In the genomic region with DNA sequence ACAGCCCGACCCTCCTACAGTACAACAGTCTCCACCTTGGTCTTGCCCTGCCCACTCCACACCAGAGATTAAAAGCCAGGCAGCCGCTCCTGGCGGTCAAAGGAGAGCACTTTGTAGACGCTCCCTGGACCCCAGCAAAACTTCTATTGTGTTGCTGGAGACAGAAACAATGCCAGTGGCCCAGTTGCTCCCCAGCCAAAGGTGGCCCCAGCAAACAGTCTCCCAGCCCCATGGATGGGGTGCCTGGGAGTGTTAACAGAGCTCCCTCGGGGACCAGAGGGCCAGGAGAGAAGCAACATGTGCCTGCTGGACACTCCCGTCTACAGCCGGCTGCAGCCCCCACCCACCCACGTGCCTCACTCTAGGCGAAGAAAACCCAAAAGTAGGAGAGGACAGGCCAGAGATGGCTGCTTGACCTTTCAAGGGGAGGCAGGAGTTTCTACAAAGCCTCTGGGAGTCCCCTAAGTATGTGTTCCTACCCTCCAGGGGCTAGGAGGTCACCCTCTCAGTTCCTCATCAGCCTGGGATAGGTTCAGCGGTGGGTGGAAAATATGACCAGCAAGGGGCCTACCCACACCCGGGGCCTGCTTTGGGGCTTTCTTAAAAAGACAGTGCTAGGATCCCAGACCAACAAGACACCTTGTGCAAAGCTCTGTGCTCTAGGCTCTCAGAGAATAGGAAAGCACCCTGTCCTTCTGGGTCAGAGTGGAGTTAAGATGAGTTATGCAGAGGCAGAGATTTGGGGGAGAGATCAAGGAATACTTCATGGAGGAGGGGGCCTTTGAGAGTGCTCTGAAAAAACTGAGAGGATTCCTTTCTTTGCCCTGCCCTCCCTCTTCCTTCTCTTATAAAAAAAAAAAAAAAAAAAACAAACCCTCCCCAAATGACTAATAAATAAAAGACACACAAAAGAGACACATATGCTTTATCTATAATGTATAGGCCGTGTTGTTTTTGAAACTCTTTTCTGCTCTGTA, we compare ENCODE assay signal across 8 cellular contexts. TPM values are rescaled to one million over a fixed set of nuclear protein-coding genes. Genes with fewer than 3 reads are reported as not detected.
DNase-seq lines count a peak whose midpoint lies in the region; ATAC-seq and TF ChIP-seq lines count a peak whose summit lies in the region.
"Had no signal": no experiment of that assay in that cellular context is flagged by ENCODE, and none has a peak within 500 bp of the region (broad histone marks: within the 10 kb centered on the region; RNA-seq: fewer than 3 reads in every experiment).

No MANE protein-coding gene starts in this region.

- DNase-seq in IMR-90 (no peak), nephron progenitor cell (peak; percentile 29), HCEC 1CT (no peak), NCI-H1930 (lab: John Stamatoyannopoulos, UW) (no peak)
- DNase-seq in activated CD8-positive, alpha-beta memory T cell treated with anti-CD3 and anti-CD28 coated beads, Interleukin-2, amount 10 ng/mL, durations not matched to agents 7 days and 5 days, result peak; percentile 60

- no peak overlapping the region for H3K14ac ChIP-seq in IMR-90 (replicated peaks; ENCODE audit: low read depth, low read length)

- H4K8ac ChIP-seq in IMR-90 (ENCODE audit: low read depth in 2 of 2, low read length in 2 of 2), result no peak overlapping the region

- no peaks in the 10 kb centered on the region for H3K4me1 ChIP-seq in IMR-90 (ENCODE audit: control insufficient read depth, insufficient read depth, low read length)

- H3K27me3 ChIP-seq in IMR-90 (ENCODE audit: control insufficient read depth, insufficient read depth, low read length), result peaks cover 4% of the 10 kb centered on the region; the same call in 1 of the 2 replicates

- peak overlapping the region; percentile 14 for H2AFZ ChIP-seq in IMR-90 (replicated peaks; ENCODE audit: low read length, poor library complexity)

- ATAC-seq in GM18870 (IDR thresholded peaks at IDR 0.05; ENCODE audit: unreplicated experiment) (peak; percentile 91), GM21737 (IDR thresholded peaks at IDR 0.05; ENCODE audit: unreplicated experiment) (peak; percentile 92), IMR-90 (ENCODE audit: low read depth) (no peak)
- peak; percentile 60 for ATAC-seq in activated CD8-positive, alpha-beta memory T cell treated with anti-CD3 and anti-CD28 coated beads, Interleukin-2, amount 10 ng/mL, durations not matched to agents 7 days and 5 days
- ATAC-seq: left colon had no signal

- H2BK20ac ChIP-seq in IMR-90 (ENCODE audit: low read depth, low read length), result no peak overlapping the region; the same call in 1 of the 2 replicates

- no peak overlapping the region for H3K4me2 ChIP-seq in IMR-90 (ENCODE audit: low read depth, low read length)

- POLR2A ChIA-PET in IMR-90 (lab: Charles Lee; ENCODE audit: unreplicated experiment), result no interaction called here

- no peak for TF ChIP-seq RAD21 in IMR-90 (IDR thresholded peaks at IDR 0.05; ENCODE audit: low read length)

- no peak overlapping the region for H2BK5ac ChIP-seq in IMR-90 (ENCODE audit: low read depth, low read length, poor library complexity, severe bottlenecking)

- H3K9me1 ChIP-seq in IMR-90 (ENCODE audit: insufficient read depth, low read length), result no peaks in the 10 kb centered on the region

- TF ChIP-seq POLR2A in IMR-90 (IDR thresholded peaks at IDR 0.05; ENCODE audit: low read depth, low read length), result no peak

- no peaks in the 10 kb centered on the region for H3K9me3 Mint-ChIP-seq in activated CD8-positive, alpha-beta memory T cell treated with anti-CD3 and anti-CD28 coated beads, Interleukin-2, amount 10 ng/mL, durations not matched to agents 7 days and 5 days (ENCODE audit: low read depth)
- no peaks in the 10 kb centered on the region for H3K9me3 Mint-ChIP-seq in nephron progenitor cell

- H3K9me3 ChIP-seq in IMR-90 (ENCODE audit: control insufficient read depth, insufficient read depth, low read length), result no peaks in the 10 kb centered on the region

- H2AK5ac ChIP-seq in IMR-90 (ENCODE audit: low read depth, low read length), result no peak overlapping the region

- H2BK120ac ChIP-seq in IMR-90 (ENCODE audit: low read depth, low read length), result no peak overlapping the region

- no peaks in the 10 kb centered on the region for H3K36me3 ChIP-seq in IMR-90 (ENCODE audit: control insufficient read depth, insufficient read depth, low read length)

- H3K79me1 ChIP-seq in IMR-90 (ENCODE audit: low read depth in 1 of 2, low read length in 2 of 2), result no peaks in the 10 kb centered on the region

- in situ Hi-C loops in IMR-90 (cut with MboI; ENCODE audit: low sequenced_read_pairs), result no loop called here

- intact Hi-C loops in IMR-90 (cut with micrococcal nuclease), result no loop called here

- BruUV-seq in IMR-90 (replicated peaks; lab: Mats Ljungman, UMichigan), result no TSS peak

- WGBS in IMR-90 (ENCODE audit: extremely low coverage in 2 of 2, insufficient read length in 1 of 2), 2 experiments, result 57% methylated on average over 2 of the region's 12 CpGs; no CpG with 5 or more reads in 1 of the 2 experiments

- peaks cover 9% of the 10 kb centered on the region for H3K4me1 Mint-ChIP-seq in activated CD8-positive, alpha-beta memory T cell treated with anti-CD3 and anti-CD28 coated beads, Interleukin-2, amount 10 ng/mL, durations not matched to agents 7 days and 5 days
- peaks cover 27% of the 10 kb centered on the region for H3K4me1 Mint-ChIP-seq in nephron progenitor cell

- no peak overlapping the region for H3K4me3 ChIP-seq in IMR-90 (ENCODE audit: insufficient read depth, low read depth, low read length)

- H3K18ac ChIP-seq in IMR-90 (ENCODE audit: low read depth, low read length), result no peak overlapping the region

- H4K91ac ChIP-seq in IMR-90 (ENCODE audit: insufficient read depth, low read depth, low read length), result no peak overlapping the region

- H3K56ac ChIP-seq in IMR-90 (ENCODE audit: extremely low read depth, insufficient read depth, low read length), result no peak overlapping the region

- no peak overlapping the region for H2BK15ac ChIP-seq in IMR-90 (ENCODE audit: low read depth, low read length)

- no peak overlapping the region for H3K9ac ChIP-seq in IMR-90 (ENCODE audit: low read depth, low read length)

- no peak overlapping the region for H2AK9ac ChIP-seq in IMR-90 (replicated peaks; ENCODE audit: low read depth, low read length, poor library complexity)

- peaks cover 2% of the 10 kb centered on the region for H3K27me3 Mint-ChIP-seq in activated CD8-positive, alpha-beta memory T cell treated with anti-CD3 and anti-CD28 coated beads, Interleukin-2, amount 10 ng/mL, durations not matched to agents 7 days and 5 days
- H3K27me3 Mint-ChIP-seq in nephron progenitor cell (ENCODE audit: low read depth, poor library complexity), result peaks cover 25% of the 10 kb centered on the region

- no peak overlapping the region for H3K4me3 Mint-ChIP-seq in activated CD8-positive, alpha-beta memory T cell treated with anti-CD3 and anti-CD28 coated beads, Interleukin-2, amount 10 ng/mL, durations not matched to agents 7 days and 5 days
- H3K4me3 Mint-ChIP-seq in nephron progenitor cell, result peak overlapping the region; percentile 9

- no peaks in the 10 kb centered on the region for H4K20me1 ChIP-seq in IMR-90 (ENCODE audit: insufficient read depth, low read length)

- no peak overlapping the region for H3K23ac ChIP-seq in IMR-90 (ENCODE audit: low read depth, low read length)

- H3K4ac ChIP-seq in IMR-90 (ENCODE audit: low read depth, low read length), result no peak overlapping the region; the same call in 1 of the 2 replicates

- no peak overlapping the region for H3K27ac ChIP-seq in IMR-90 (ENCODE audit: insufficient read depth, low read length)

- TF ChIP-seq CTCF in IMR-90 (conservative IDR thresholded peaks at IDR 0.05; ENCODE audit: low read depth, low read length), result no peak
- TF ChIP-seq CTCF in nephron progenitor cell (IDR thresholded peaks at IDR 0.05), result no peak

- no peak overlapping the region for H4K5ac ChIP-seq in IMR-90 (ENCODE audit: low read depth, low read length)

- no peaks in the 10 kb centered on the region for H3K36me3 Mint-ChIP-seq in activated CD8-positive, alpha-beta memory T cell treated with anti-CD3 and anti-CD28 coated beads, Interleukin-2, amount 10 ng/mL, durations not matched to agents 7 days and 5 days
- no peaks in the 10 kb centered on the region for H3K36me3 Mint-ChIP-seq in nephron progenitor cell (ENCODE audit: low read depth)

- CTCF ChIA-PET in IMR-90 (lab: Yijun Ruan, JAX), result no interaction called here
- CTCF ChIA-PET in activated CD8-positive, alpha-beta memory T cell treated with anti-CD3 and anti-CD28 coated beads, Interleukin-2, amount 10 ng/mL, durations not matched to agents 7 days and 5 days (lab: Charles Lee), result no interaction called here

- no peak overlapping the region for H3K27ac Mint-ChIP-seq in activated CD8-positive, alpha-beta memory T cell treated with anti-CD3 and anti-CD28 coated beads, Interleukin-2, amount 10 ng/mL, durations not matched to agents 7 days and 5 days
- H3K27ac Mint-ChIP-seq in nephron progenitor cell, result no peak overlapping the region

- dilution Hi-C loops in IMR-90 (cut with HindIII; ENCODE audit: low sequenced_read_pairs, unreplicated experiment), result no loop called here

TF ChIP-seq in IMR-90, 13 proteins besides CTCF, POLR2A, EP300 and RAD21 (continues in another document):
- TF ChIP-seq MAZ (IDR thresholded peaks at IDR 0.05; ENCODE audit: borderline replicate concordance, low read depth, low read length), result no peak
- TF ChIP-seq, protein P1, sequence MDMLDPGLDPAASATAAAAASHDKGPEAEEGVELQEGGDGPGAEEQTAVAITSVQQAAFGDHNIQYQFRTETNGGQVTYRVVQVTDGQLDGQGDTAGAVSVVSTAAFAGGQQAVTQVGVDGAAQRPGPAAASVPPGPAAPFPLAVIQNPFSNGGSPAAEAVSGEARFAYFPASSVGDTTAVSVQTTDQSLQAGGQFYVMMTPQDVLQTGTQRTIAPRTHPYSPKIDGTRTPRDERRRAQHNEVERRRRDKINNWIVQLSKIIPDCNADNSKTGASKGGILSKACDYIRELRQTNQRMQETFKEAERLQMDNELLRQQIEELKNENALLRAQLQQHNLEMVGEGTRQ (IDR thresholded peaks at IDR 0.05; ENCODE audit: low read depth, low read length), result no peak
- TF ChIP-seq ELK1 (IDR thresholded peaks at IDR 0.05; ENCODE audit: borderline replicate concordance, low read depth, low read length), result no peak

RNA-seq across cellular contexts. Expression of gene PREX1, which starts 19.0 kb away (rescaled TPM):
- 0.56 and 0.72 TPM in 2 replicates for total RNA-seq in IMR-90 (2012; rRNA removed)
- 0.67 and 0.69 TPM in 2 replicates for polyA plus RNA-seq in IMR-90 (2012; rRNA removed)
- 0.58 and 0.84 TPM in 2 replicates for polyA plus RNA-seq in IMR-90 (2012; cell fraction: cytosol; rRNA removed)
- polyA plus RNA-seq in IMR-90 (2012; cell fraction: nucleus; rRNA removed; ENCODE audit: low replicate concordance), result 0.75 and 1.5 TPM in 2 replicates
- 100 to 1,000 TPM; 130 to 156 TPM for total RNA-seq in activated CD8-positive, alpha-beta memory T cell treated with anti-CD3 and anti-CD28 coated beads, Interleukin-2, amount 10 ng/mL, durations not matched to agents 7 days and 5 days

Comparison
In these comparisons a context has a peak if more than half of its experiments do, and no peak if none do; other contexts are left out.
1. DNase-seq: peak in activated CD8-positive, alpha-beta memory T cell treated with anti-CD3 and anti-CD28 coated beads, Interleukin-2, amount 10 ng/mL, durations not matched to agents 7 days and 5 days (single experiment) and nephron progenitor cell (single experiment); none in IMR-90 (single experiment), HCEC 1CT (single experiment) and NCI-H1930 (0 of 2).
2. RNA of gene PREX1, which starts 19.0 kb away (total RNA-seq): 130 to 156 TPM in activated CD8-positive, alpha-beta memory T cell treated with anti-CD3 and anti-CD28 coated beads, Interleukin-2, amount 10 ng/mL, durations not matched to agents 7 days and 5 days; 0.56 to 0.72 TPM in IMR-90; every median in the first group is over 10 times any median in the second.